8 cellular contexts compared by ENCODE assay signal in genomic region chr7:158856883-158857668, GRCh38. TPM values are rescaled to one million over a fixed set of nuclear protein-coding genes. Genes with fewer than 3 reads are reported as not detected.
A peak's percentile ranks its signal among the peaks of the same experiment; 100 is the strongest.
DNase-seq lines count a peak whose midpoint lies in the region; ATAC-seq and TF ChIP-seq lines count a peak whose summit lies in the region.

No MANE protein-coding gene starts in this region.

- H3K4me3 Mint-ChIP-seq in activated T-cell treated with anti-CD3 and anti-CD28 coated beads, Interleukin-2, amount 50 U/mL, for 4 hours = peak overlapping the region; percentile 98

- TF ChIP-seq POLR2A in lower leg skin (IDR thresholded peaks at IDR 0.05) = no peak

- no peaks in the 10 kb centered on the region for H3K9me3 Mint-ChIP-seq in activated T-cell treated with anti-CD3 and anti-CD28 coated beads, Interleukin-2, amount 50 U/mL, for 4 hours

- peaks cover 14% of the 10 kb centered on the region for H3K4me1 Mint-ChIP-seq in activated T-cell treated with anti-CD3 and anti-CD28 coated beads, Interleukin-2, amount 50 U/mL, for 4 hours (ENCODE audit: low read depth)

- no peaks in the 10 kb centered on the region for H3K36me3 ChIP-seq in aorta (ENCODE audit: control insufficient read depth in 1 of 2, insufficient read depth in 2 of 2, low read length in 1 of 2)

- H3K36me3 Mint-ChIP-seq in activated T-cell treated with anti-CD3 and anti-CD28 coated beads, Interleukin-2, amount 50 U/mL, for 4 hours (ENCODE audit: insufficient read depth) = no peaks in the 10 kb centered on the region

- H3K27ac ChIP-seq in aorta (ENCODE audit: low read depth in 1 of 2, low read length in 2 of 2) = peak overlapping the region in 1 of 2 donors; percentile 36

- H3K27me3 Mint-ChIP-seq in activated T-cell treated with anti-CD3 and anti-CD28 coated beads, Interleukin-2, amount 50 U/mL, for 4 hours (ENCODE audit: low read depth) = no peaks in the 10 kb centered on the region

- H3K27me3 ChIP-seq in aorta (ENCODE audit: control insufficient read depth in 1 of 2, insufficient read depth in 2 of 2, low read length in 1 of 2) = no peaks in the 10 kb centered on the region

- in situ Hi-C loops in astrocyte of the cerebellum (cut with HindIII; ENCODE audit: low sequenced_read_pairs) = no loop called here

- no peaks in the 10 kb centered on the region for H3K4me1 ChIP-seq in aorta (ENCODE audit: control insufficient read depth in 1 of 2, insufficient read depth in 2 of 2, low read length in 2 of 2)

- WGBS in lower leg skin, 2 donors = 6 to 11% methylated on average over 19 to 21 of the region's 31 CpGs
- WGBS in aorta, 2 donors = 4 to 6% methylated on average over 17 to 31 of the region's 31 CpGs

- no peak for ATAC-seq in activated T-cell treated with anti-CD3 and anti-CD28 coated beads, Interleukin-2, amount 50 U/mL, for 4 hours
- ATAC-seq in HG03432 (IDR thresholded peaks at IDR 0.05; ENCODE audit: unreplicated experiment) (peak; percentile 38), aorta (ENCODE audit: low FRiP score) (peak; percentile 42)

- TF ChIP-seq CTCF in astrocyte of the cerebellum (IDR thresholded peaks at IDR 0.05; ENCODE audit: low read depth, low read length, missing control alignments) (no peak), lower leg skin (IDR thresholded peaks at IDR 0.05) (no peak)

- intact Hi-C loops in lower leg skin (cut with DNase I; ENCODE audit: low total_unique reads) (no loop called here), aorta (cut with DNase I) (loop anchor here in 1 of 2 donors (1.0 kb wide), 1 partner anchor 27 kb away; no protein-coding TSS in a partner anchor)

- no peak for DNase-seq in activated T-cell treated with anti-CD3 and anti-CD28 coated beads, Interleukin-2, amount 50 U/mL, for 4 hours
- DNase-seq in activated T-cell treated with anti-CD3 and anti-CD28 coated beads, Interleukin-2, amount 50 U/mL, for 1 hour = no peak
- DNase-seq in astrocyte of the cerebellum (ENCODE audit: low read depth) (no peak), lower leg skin (ENCODE audit: low spot score in 2 of 2) (peak in 1 of 2 donors; percentile 32), aorta (no peak), AG20443 (ENCODE audit: low spot score) (no peak), NCI-H187 (lab: John Stamatoyannopoulos, UW) (no peak)

- H3K4me3 ChIP-seq in astrocyte of the cerebellum (ENCODE audit: low read depth, low read length) (peak overlapping the region; percentile 61), lower leg skin (ENCODE audit: low read depth, poor library complexity, severe bottlenecking) (peak overlapping the region; percentile 87), aorta (ENCODE audit: low read length in 2 of 2) (peak overlapping the region; percentile 15 to 72)

- no peaks in the 10 kb centered on the region for H3K9me3 ChIP-seq in aorta (ENCODE audit: control insufficient read depth, low read length)

RNA-seq across cellular contexts. Expression of gene DYNC2I1, which starts 0.7 kb away (rescaled TPM):
- 1 to 10 TPM; 6.2 to 7.6 (median 6.3) TPM for total RNA-seq in activated T-cell treated with anti-CD3 and anti-CD28 coated beads, Interleukin-2, amount 50 U/mL, for 4 hours
- total RNA-seq in lower leg skin (10 to 100 TPM; 10.5 to 16.9 (median 13.0) TPM), aorta (10 to 100 TPM; 24.7 to 36.5 TPM)
- 10 to 100 TPM; 17.1 to 19.5 TPM for polyA plus RNA-seq in aorta

RNA-seq across cellular contexts. Expression of gene ESYT2, which starts 27.8 kb away (rescaled TPM):
- total RNA-seq in activated T-cell treated with anti-CD3 and anti-CD28 coated beads, Interleukin-2, amount 50 U/mL, for 4 hours = 10 to 100 TPM; 48.7 to 59.7 (median 57.1) TPM
- total RNA-seq in lower leg skin (100 to 1,000 TPM in 1 of 4 donors, 10 to 100 TPM in 3; 75.5 to 101 (median 78.0) TPM), aorta (100 to 1,000 TPM; 146 to 172 TPM)
- polyA plus RNA-seq in aorta = 10 to 100 TPM; 30.6 to 69.1 TPM

Comparison
In these comparisons a context has a peak if more than half of its experiments do, and no peak if none do; other contexts are left out.
1. ATAC-seq: peak in HG03432 (single experiment) and aorta (single experiment); none in activated T-cell treated with anti-CD3 and anti-CD28 coated beads, Interleukin-2, amount 50 U/mL, for 4 hours (0 of 2).
2. Peak in every context shown above with its lines, with median percentiles within 50 percentile points of each other: H3K4me3 ChIP-seq.